ENCODE assay signal across 13 cellular contexts in genomic region chr16:27363797-27364196, GRCh38. TPM values are rescaled to one million over a fixed set of nuclear protein-coding genes. Genes with fewer than 3 reads are reported as not detected.
DNase-seq lines count a peak whose midpoint lies in the region; ATAC-seq and TF ChIP-seq lines count a peak whose summit lies in the region.
"Had no signal": no experiment of that assay in that cellular context is flagged by ENCODE, and none has a peak within 500 bp of the region (broad histone marks: within the 10 kb centered on the region; RNA-seq: fewer than 3 reads in every experiment).

No MANE protein-coding gene starts in this region.

- no peaks in the 10 kb centered on the region for H3K27me3 Mint-ChIP-seq in osteocyte (ENCODE audit: unreplicated experiment)

- ATAC-seq in HG03378 (IDR thresholded peaks at IDR 0.05; ENCODE audit: unreplicated experiment) (no peak), GM18511 (IDR thresholded peaks at IDR 0.05; ENCODE audit: unreplicated experiment) (no peak)
- ATAC-seq: HCT116, Right ventricle myocardium inferior had no signal

- TF ChIP-seq CTCF in epithelial cell of esophagus (IDR thresholded peaks at IDR 0.05; ENCODE audit: insufficient read depth, low read depth, low read length, missing control alignments), result no peak
- no peak for TF ChIP-seq CTCF in osteocyte (IDR thresholded peaks at IDR 0.05)

- H3K9me3 Mint-ChIP-seq in osteocyte (ENCODE audit: unreplicated experiment), result no peaks in the 10 kb centered on the region

- no peak overlapping the region for H3K4me3 Mint-ChIP-seq in osteocyte (ENCODE audit: unreplicated experiment)

- peak overlapping the region; percentile 34 for H3K27ac Mint-ChIP-seq in osteocyte (ENCODE audit: unreplicated experiment)

- H3K4me3 ChIP-seq in epithelial cell of esophagus (ENCODE audit: low read length), result no peak overlapping the region

- H3K36me3 Mint-ChIP-seq in osteocyte (ENCODE audit: unreplicated experiment), result peaks cover 13% of the 10 kb centered on the region

- peaks cover 12% of the 10 kb centered on the region for H3K4me1 Mint-ChIP-seq in osteocyte (ENCODE audit: unreplicated experiment)

- DNase-seq in NCI-H1092 treated with DMSO at 0.1 percent for 48 hours (lab: John Stamatoyannopoulos, UW) (peak; percentile 2), NCI-H1092 (lab: John Stamatoyannopoulos, UW) (no peak), NCI-H510A treated with DMSO at 0.1 percent for 48 hours (lab: John Stamatoyannopoulos, UW) (peak; percentile 10), epithelial cell of esophagus (ENCODE audit: low read depth) (peak; percentile 46), osteocyte (ENCODE audit: extremely low spot score, unreplicated experiment) (no peak), MV-4-11 (lab: John Stamatoyannopoulos, UW) (no peak)
- DNase-seq: brain microvascular endothelial cell, NCI-H1694, retina had no signal

RNA-seq across cellular contexts. Expression of gene IL21R, which starts 38.2 kb away (rescaled TPM):
- 0.34 and 0.40 TPM in 2 replicates for total RNA-seq in osteocyte

RNA-seq across cellular contexts. Expression of gene IL4R, which starts 50.0 kb away (rescaled TPM):
- 34.5 and 35.9 TPM in 2 replicates for total RNA-seq in osteocyte

Comparison
In these comparisons a context has a peak if more than half of its experiments do, and no peak if none do; other contexts are left out.
1. DNase-seq: peak in NCI-H1092 treated with DMSO at 0.1 percent for 48 hours (single experiment), NCI-H510A treated with DMSO at 0.1 percent for 48 hours (single experiment) and epithelial cell of esophagus (single experiment); none in NCI-H1092 (single experiment), osteocyte (single experiment) and MV-4-11 (single experiment).